Comparison of ENCODE assay signal across 19 cellular contexts in the genomic region with DNA sequence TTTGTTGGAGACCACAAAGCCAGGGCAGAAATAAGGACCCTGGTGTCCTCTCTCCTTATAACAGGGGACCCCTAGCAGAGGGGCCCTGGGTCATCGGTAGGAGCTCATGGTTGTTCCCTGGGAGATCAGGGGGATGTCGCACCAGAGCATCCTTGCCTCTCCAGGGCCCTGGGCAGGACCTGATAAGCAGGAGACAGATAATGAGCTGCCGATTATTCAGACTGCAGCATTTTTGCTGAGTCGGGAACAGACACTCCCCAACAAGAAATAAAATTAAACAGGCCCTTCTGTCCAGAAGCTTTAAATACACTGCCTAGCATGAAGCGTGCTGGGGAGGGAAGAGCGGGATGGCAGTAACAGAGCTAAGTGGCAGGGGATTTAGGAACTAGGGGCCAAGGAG. TPM values are rescaled to one million over a fixed set of nuclear protein-coding genes. Genes with fewer than 3 reads are reported as not detected.
A peak's percentile ranks its signal among the peaks of the same experiment; 100 is the strongest.
DNase-seq lines count a peak whose midpoint lies in the region; ATAC-seq, FAIRE-seq and TF ChIP-seq lines count a peak whose summit lies in the region.
"Had no signal": no experiment of that assay in that cellular context is flagged by ENCODE, and none has a peak within 500 bp of the region (broad histone marks: within the 10 kb centered on the region; RNA-seq: fewer than 3 reads in every experiment).

No MANE protein-coding gene starts in this region.

- intact Hi-C loops in sigmoid colon (cut with DNase I): no loop called here

- POLR2A ChIA-PET in A549 (lab: Yijun Ruan, JAX): no interaction called here

- TF ChIP-seq CTCF in A549 (IDR thresholded peaks at IDR 0.05) (no peak), D721Med (IDR thresholded peaks at IDR 0.05; ENCODE audit: insufficient read depth, missing control alignments) (no peak), sigmoid colon (IDR thresholded peaks at IDR 0.05) (no peak)

- H3K4me3 ChIP-seq in A549 (no peak overlapping the region), sigmoid colon (no peak overlapping the region)
- H3K4me3 ChIP-seq: SJCRH30 had no signal

- H3K4me1 ChIP-seq in A549 (no peaks in the 10 kb centered on the region), sigmoid colon (no peaks in the 10 kb centered on the region)

- no peaks in the 10 kb centered on the region for H3K27me3 ChIP-seq in sigmoid colon
- H3K27me3 ChIP-seq: SJCRH30 had no signal

- no peak for FAIRE-seq in A549 (lab: Jason Lieb, UNC)
- FAIRE-seq in D721Med (lab: Jason Lieb, UNC): no peak

- ATAC-seq in A549 (no peak), HG03045 (IDR thresholded peaks at IDR 0.05; ENCODE audit: unreplicated experiment) (no peak), HG02840 (IDR thresholded peaks at IDR 0.05; ENCODE audit: low FRiP score, unreplicated experiment) (no peak)

- no peaks in the 10 kb centered on the region for H3K36me3 ChIP-seq in sigmoid colon

- CTCF ChIA-PET in A549 (lab: Yijun Ruan, JAX): interaction anchor here (1.0 to 38.8 kb wide), 6 partner anchors 8 to 205 kb away, joined by 3 to 1853 read pairs (median 378); a partner anchor contains a TSS

- no peak overlapping the region for H3K4me2 ChIP-seq in A549
- H3K4me2 ChIP-seq: KMS-11 had no signal

- TF ChIP-seq EP300 in A549 (IDR thresholded peaks at IDR 0.05) (no peak), sigmoid colon (IDR thresholded peaks at IDR 0.05) (no peak)

- 91% methylated on average over 6 of the region's 6 CpGs for WGBS in A549 (ENCODE audit: missing lambda C conversion rate)
- WGBS in sigmoid colon, 2 donors: 90 to 94% methylated on average over 6 of the region's 6 CpGs

- no peak for TF ChIP-seq POLR2A in A549 (IDR thresholded peaks at IDR 0.05; ENCODE audit: low read length)
- TF ChIP-seq POLR2A in erythroblast (IDR thresholded peaks at IDR 0.05; ENCODE audit: low read length): no peak
- TF ChIP-seq POLR2A in sigmoid colon (IDR thresholded peaks at IDR 0.05): no peak

- no peak for TF ChIP-seq RAD21 in A549 (conservative IDR thresholded peaks at IDR 0.05 in 1 of 2, IDR thresholded peaks at IDR 0.05 in 1 of 2)

- H3K9me3 ChIP-seq in A549 (no peaks in the 10 kb centered on the region), sigmoid colon (no peaks in the 10 kb centered on the region)
- H3K9me3 ChIP-seq: SJCRH30 had no signal

- DNase-seq in A549 (ENCODE audit: low read depth in 1 of 2, low spot score in 1 of 2) (no peak), D721Med (ENCODE audit: insufficient read length, low spot score) (peak; percentile 7), erythroblast (lab: John Stamatoyannopoulos, UW) (peak; percentile 53 to 58), sigmoid colon (peak; percentile 29), HT-29 (ENCODE audit: low spot score) (no peak)
- DNase-seq: Calu3; CD4-positive, alpha-beta memory T cell; HCEC 1CT; NCI-H1436 treated with DMSO at 0.1 percent for 48 hours; NCI-H2029 treated with DMSO at 0.1 percent for 48 hours; NCI-H2171 treated with DMSO at 0.1 percent for 48 hours; NCI-H748 treated with DMSO at 0.1 percent for 48 hours; OCI-M1; RPMI8226; SJCRH30 had no signal

- H3K27ac ChIP-seq in A549 (no peak overlapping the region), sigmoid colon (no peak overlapping the region)
- H3K27ac ChIP-seq: KMS-11, SJCRH30 had no signal

TF ChIP-seq in A549, 52 proteins besides CTCF, POLR2A, EP300 and RAD21:
- TF ChIP-seq, protein P1, sequence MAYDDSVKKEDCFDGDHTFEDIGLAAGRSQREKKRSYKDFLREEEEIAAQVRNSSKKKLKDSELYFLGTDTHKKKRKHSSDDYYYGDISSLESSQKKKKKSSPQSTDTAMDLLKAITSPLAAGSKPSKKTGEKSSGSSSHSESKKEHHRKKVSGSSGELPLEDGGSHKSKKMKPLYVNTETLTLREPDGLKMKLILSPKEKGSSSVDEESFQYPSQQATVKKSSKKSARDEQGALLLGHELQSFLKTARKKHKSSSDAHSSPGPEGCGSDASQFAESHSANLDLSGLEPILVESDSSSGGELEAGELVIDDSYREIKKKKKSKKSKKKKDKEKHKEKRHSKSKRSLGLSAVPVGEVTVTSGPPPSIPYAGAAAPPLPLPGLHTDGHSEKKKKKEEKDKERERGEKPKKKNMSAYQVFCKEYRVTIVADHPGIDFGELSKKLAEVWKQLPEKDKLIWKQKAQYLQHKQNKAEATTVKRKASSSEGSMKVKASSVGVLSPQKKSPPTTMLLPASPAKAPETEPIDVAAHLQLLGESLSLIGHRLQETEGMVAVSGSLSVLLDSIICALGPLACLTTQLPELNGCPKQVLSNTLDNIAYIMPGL (CRISPR knock-in tag; IDR thresholded peaks at IDR 0.05; ENCODE audit: borderline replicate concordance): no peak
- peak; percentile 87 for TF ChIP-seq MAFK (IDR thresholded peaks at IDR 0.05; ENCODE audit: partially characterized antibody)
- no peak for TF ChIP-seq FOSB (CRISPR knock-in tag; IDR thresholded peaks at IDR 0.05)

RNA-seq across cellular contexts. Expression of a gene that starts 15.4 kb away (rescaled TPM):
- polyA plus RNA-seq in A549 (2011; rRNA removed) (1.8 and 2.1 TPM in 2 replicates), A549 (2017; fragmentation: RNase III; extraction: RNeasy Plus Mini Kit Qiagen cat#74134 plus additional on column Dnase treatment) (1.2 to 1.5 TPM (median 1.4 TPM) in 3 replicates), sigmoid colon (1 to 10 TPM in 2 of 3 donors, not detected in 1; 1.3 to 2.4 TPM)
- 2.6 and 2.8 TPM in 2 replicates for polyA plus RNA-seq in A549 (2012; cell fraction: cytosol; rRNA removed)
- 1.3 and 2.1 TPM in 2 replicates for polyA plus RNA-seq in A549 (2012; cell fraction: nucleus; rRNA removed)
- polyA minus RNA-seq in A549 (2011; rRNA and poly(A)+ RNA removed): 0.83 and 1.6 TPM in 2 replicates
- not detected for total RNA-seq in sigmoid colon
- total RNA-seq in HT-29 (2014; rRNA removed; shearing (Covaris generic)): 0.29 and 0.46 TPM in 2 replicates
- total RNA-seq: Calu3; CD4-positive, alpha-beta memory T cell; M059J had no signal

RNA-seq across cellular contexts. Expression of a gene that starts 16.9 kb away (rescaled TPM):
- polyA plus RNA-seq in A549 (2011; rRNA removed): 19.6 and 20.5 TPM in 2 replicates
- polyA plus RNA-seq in A549 (2012; cell fraction: cytosol; rRNA removed): 53.3 and 61.3 TPM in 2 replicates
- 229 and 244 TPM in 2 replicates for polyA plus RNA-seq in A549 (2012; cell fraction: nucleus; rRNA removed)
- polyA plus RNA-seq in A549 (2017; fragmentation: RNase III; extraction: RNeasy Plus Mini Kit Qiagen cat#74134 plus additional on column Dnase treatment): 39.9 to 41.7 TPM (median 41.7 TPM) in 3 replicates
- 48.0 and 51.0 TPM in 2 replicates for polyA minus RNA-seq in A549 (2011; rRNA and poly(A)+ RNA removed)
- 1 to 10 TPM in 1 of 4 donors, under 1 TPM in 3; under 0.01 to 1.4 (median 0.30) TPM for total RNA-seq in sigmoid colon
- polyA plus RNA-seq in sigmoid colon: 10 to 100 TPM in 1 of 3 donors, 1 to 10 TPM in 1, under 1 TPM in 1; 0.60 to 10.5 (median 1.4) TPM
- total RNA-seq in HT-29 (2014; rRNA removed; shearing (Covaris generic)): 12.2 and 14.8 TPM in 2 replicates
- total RNA-seq: CD4-positive, alpha-beta memory T cell had no signal
- polyA plus RNA-seq: CD4-positive, alpha-beta memory T cell had no signal

RNA-seq across cellular contexts. Expression of a gene that starts 31.4 kb away (rescaled TPM):
- polyA plus RNA-seq in A549 (2011; rRNA removed) (254 and 353 TPM in 2 replicates), A549 (2017; fragmentation: RNase III; extraction: RNeasy Plus Mini Kit Qiagen cat#74134 plus additional on column Dnase treatment) (216 to 251 TPM (median 224 TPM) in 3 replicates), sigmoid colon (10 to 100 TPM; 20.6 to 48.4 (median 21.6) TPM)
- 147 and 178 TPM in 2 replicates for polyA plus RNA-seq in A549 (2012; cell fraction: cytosol; rRNA removed)
- 314 and 320 TPM in 2 replicates for polyA plus RNA-seq in A549 (2012; cell fraction: nucleus; rRNA removed)
- 336 and 388 TPM in 2 replicates for polyA minus RNA-seq in A549 (2011; rRNA and poly(A)+ RNA removed)
- 10 to 100 TPM; 33.7 to 93.1 (median 55.8) TPM for total RNA-seq in sigmoid colon
- 142 and 143 TPM in 2 replicates for total RNA-seq in HT-29 (2014; rRNA removed; shearing (Covaris generic))

RNA-seq across cellular contexts. Expression of a gene that starts 37.4 kb away (rescaled TPM):
- polyA plus RNA-seq in A549 (2011; rRNA removed): 1.9 and 2.6 TPM in 2 replicates
- polyA plus RNA-seq in A549 (2012; cell fraction: cytosol; rRNA removed): 17.3 and 27.1 TPM in 2 replicates
- polyA plus RNA-seq in A549 (2012; cell fraction: nucleus; rRNA removed): 11.6 and 18.6 TPM in 2 replicates
- polyA plus RNA-seq in A549 (2017; fragmentation: RNase III; extraction: RNeasy Plus Mini Kit Qiagen cat#74134 plus additional on column Dnase treatment): 7.4 to 9.3 TPM (median 8.5 TPM) in 3 replicates
- 2.5 TPM in 2 replicates for polyA minus RNA-seq in A549 (2011; rRNA and poly(A)+ RNA removed)
- 1 to 10 TPM in 2 of 4 donors, under 1 TPM in 2; 0.41 to 4.3 (median 1.3) TPM for total RNA-seq in sigmoid colon
- 1 to 10 TPM in 2 of 3 donors, not detected in 1; 1.4 to 2.0 TPM for polyA plus RNA-seq in sigmoid colon
- 0.05 TPM in 1 of 2 replicates, not detected in the other for total RNA-seq in HT-29 (2014; rRNA removed; shearing (Covaris generic))
- total RNA-seq: CD4-positive, alpha-beta memory T cell had no signal
- polyA plus RNA-seq: CD4-positive, alpha-beta memory T cell had no signal

Comparison
In these comparisons a context has a peak if more than half of its experiments do, and no peak if none do; other contexts are left out.
1. DNase-seq: peak in D721Med (single experiment), erythroblast (2 of 2) and sigmoid colon (single experiment); none in A549 (0 of 2) and HT-29 (single experiment).